13 cellular contexts compared by ENCODE assay signal in genomic region chr10:127195041-127195506, GRCh38. TPM values are rescaled to one million over a fixed set of nuclear protein-coding genes. Genes with fewer than 3 reads are reported as not detected.
DNase-seq lines count a peak whose midpoint lies in the region; ATAC-seq and TF ChIP-seq lines count a peak whose summit lies in the region.
"Had no signal": no experiment of that assay in that cellular context is flagged by ENCODE, and none has a peak within 500 bp of the region (broad histone marks: within the 10 kb centered on the region; RNA-seq: fewer than 3 reads in every experiment).

No MANE protein-coding gene starts in this region.

- TF ChIP-seq EP300 in neural cell (conservative IDR thresholded peaks at IDR 0.05; ENCODE audit: poor library complexity, severe bottlenecking), result no peak

- no peak for TF ChIP-seq CTCF in foreskin fibroblast (IDR thresholded peaks at IDR 0.05; ENCODE audit: low read depth, low read length)
- TF ChIP-seq CTCF in neural cell (IDR thresholded peaks at IDR 0.05; ENCODE audit: poor library complexity, severe bottlenecking), result no peak

- peak overlapping the region; percentile 50 for H3K4me2 ChIP-seq in neural cell (ENCODE audit: low read length)

- ATAC-seq in activated T-cell treated with anti-CD3 and anti-CD28 coated beads, Interleukin-2, amount 50 U/mL, for 4 hours, result no peak
- ATAC-seq: stimulated activated naive B cell treated with anti-CD40 and anti-IgM and Interleukin-4, amounts not matched to agents 10 μg/mL and 1 μg/mL and 100 μg/mL, for 72 hours had no signal

- no peak overlapping the region for H3K4me3 Mint-ChIP-seq in activated T-cell treated with anti-CD3 and anti-CD28 coated beads, Interleukin-2, amount 50 U/mL, for 4 hours
- H3K4me3 Mint-ChIP-seq in activated naive CD4-positive, alpha-beta T cell treated with anti-CD3 and anti-CD28 coated beads, Interleukin-2, amount 10 ng/mL, durations not matched to agents 7 days and 5 days, result no peak overlapping the region
- H3K4me3 Mint-ChIP-seq: CD4-positive, alpha-beta T cell; stimulated activated naive B cell treated with anti-CD40 and anti-IgM and Interleukin-4, amounts not matched to agents 10 μg/mL and 1 μg/mL and 100 μg/mL, for 72 hours had no signal

- H3K36me3 ChIP-seq in neural cell (ENCODE audit: insufficient read depth, low read length), result no peaks in the 10 kb centered on the region

- in situ Hi-C loops in ACHN (cut with HindIII; ENCODE audit: low pct_ligation_motif_present, low pct_unique_long_range_greater_than_20kb, low sequenced_read_pairs), result no loop called here

- peaks cover 2% of the 10 kb centered on the region for H3K4me1 Mint-ChIP-seq in activated T-cell treated with anti-CD3 and anti-CD28 coated beads, Interleukin-2, amount 50 U/mL, for 4 hours (ENCODE audit: low read depth)
- H3K4me1 Mint-ChIP-seq in activated naive CD4-positive, alpha-beta T cell treated with anti-CD3 and anti-CD28 coated beads, Interleukin-2, amount 10 ng/mL, durations not matched to agents 7 days and 5 days, result no peaks in the 10 kb centered on the region
- H3K4me1 Mint-ChIP-seq: stimulated activated naive B cell treated with anti-CD40 and anti-IgM and Interleukin-4, amounts not matched to agents 10 μg/mL and 1 μg/mL and 100 μg/mL, for 72 hours had no signal

- peaks cover 44% of the 10 kb centered on the region for H3K27me3 ChIP-seq in neural cell (ENCODE audit: insufficient read depth, low read depth, low read length)

- H3K9me2 ChIP-seq in neural cell (ENCODE audit: insufficient read depth, low read length), result no peaks in the 10 kb centered on the region

- no peaks in the 10 kb centered on the region for H3F3A ChIP-seq in neural cell (ENCODE audit: insufficient read depth, low read length, poor library complexity, severe bottlenecking)

- H3K4me3 ChIP-seq in foreskin fibroblast (ENCODE audit: low read depth in 1 of 2, low read length in 2 of 2) (peak overlapping the region; percentile 38 to 45), neural cell (ENCODE audit: low read length) (peak overlapping the region; percentile 86)
- H3K4me3 ChIP-seq: SK-N-MC had no signal

- no peak for TF ChIP-seq RAD21 in neural cell (conservative IDR thresholded peaks at IDR 0.05)

- DNase-seq in ACHN, result peak; percentile 8
- DNase-seq in M059J (ENCODE audit: low read depth), result peak; percentile 41
- peak in 1 of 2 donors; percentile 58 for DNase-seq in foreskin fibroblast
- no peak for DNase-seq in kidney glomerular epithelial cell (lab: John Stamatoyannopoulos, UW)
- no peak for DNase-seq in activated naive CD4-positive, alpha-beta T cell (lab: John Stamatoyannopoulos, UW)
- no peak for DNase-seq in activated T-cell treated with anti-CD3 and anti-CD28 coated beads, Interleukin-2, amount 50 U/mL, for 4 hours
- DNase-seq in activated naive CD4-positive, alpha-beta T cell treated with anti-CD3 and anti-CD28 coated beads, Interleukin-2, amount 10 ng/mL, durations not matched to agents 7 days and 5 days, result no peak
- DNase-seq: CD4-positive, alpha-beta T cell; effector CD8-positive, alpha-beta T cell; NCI-H1694; stimulated activated naive B cell treated with anti-CD40 and anti-IgM and Interleukin-4, amounts not matched to agents 10 μg/mL and 1 μg/mL and 100 μg/mL, for 72 hours had no signal

- H3K27me3 Mint-ChIP-seq in activated T-cell treated with anti-CD3 and anti-CD28 coated beads, Interleukin-2, amount 50 U/mL, for 4 hours (ENCODE audit: low read depth), result peaks cover 29% of the 10 kb centered on the region
- peaks cover 36% of the 10 kb centered on the region for H3K27me3 Mint-ChIP-seq in activated naive CD4-positive, alpha-beta T cell treated with anti-CD3 and anti-CD28 coated beads, Interleukin-2, amount 10 ng/mL, durations not matched to agents 7 days and 5 days

- H3K9me3 Mint-ChIP-seq in activated T-cell treated with anti-CD3 and anti-CD28 coated beads, Interleukin-2, amount 50 U/mL, for 4 hours, result no peaks in the 10 kb centered on the region
- no peaks in the 10 kb centered on the region for H3K9me3 Mint-ChIP-seq in activated naive CD4-positive, alpha-beta T cell treated with anti-CD3 and anti-CD28 coated beads, Interleukin-2, amount 10 ng/mL, durations not matched to agents 7 days and 5 days
- H3K9me3 Mint-ChIP-seq: CD4-positive, alpha-beta T cell; stimulated activated naive B cell treated with anti-CD40 and anti-IgM and Interleukin-4, amounts not matched to agents 10 μg/mL and 1 μg/mL and 100 μg/mL, for 72 hours had no signal

- no peaks in the 10 kb centered on the region for H3K79me2 ChIP-seq in neural cell (replicated peaks; ENCODE audit: insufficient read depth, low read length)

- peak overlapping the region; percentile 64 for H3K9ac ChIP-seq in neural cell (ENCODE audit: low read length)

- no peaks in the 10 kb centered on the region for H3K36me3 Mint-ChIP-seq in activated T-cell treated with anti-CD3 and anti-CD28 coated beads, Interleukin-2, amount 50 U/mL, for 4 hours (ENCODE audit: insufficient read depth)
- no peaks in the 10 kb centered on the region for H3K36me3 Mint-ChIP-seq in activated naive CD4-positive, alpha-beta T cell treated with anti-CD3 and anti-CD28 coated beads, Interleukin-2, amount 10 ng/mL, durations not matched to agents 7 days and 5 days
- H3K36me3 Mint-ChIP-seq: stimulated activated naive B cell treated with anti-CD40 and anti-IgM and Interleukin-4, amounts not matched to agents 10 μg/mL and 1 μg/mL and 100 μg/mL, for 72 hours had no signal

- CTCF ChIA-PET in activated naive CD4-positive, alpha-beta T cell treated with anti-CD3 and anti-CD28 coated beads, Interleukin-2, amount 10 ng/mL, durations not matched to agents 7 days and 5 days (lab: Charles Lee), result no interaction called here

- H3K27ac Mint-ChIP-seq in activated naive CD4-positive, alpha-beta T cell treated with anti-CD3 and anti-CD28 coated beads, Interleukin-2, amount 10 ng/mL, durations not matched to agents 7 days and 5 days, result no peak overlapping the region
- H3K27ac Mint-ChIP-seq: CD4-positive, alpha-beta T cell; stimulated activated naive B cell treated with anti-CD40 and anti-IgM and Interleukin-4, amounts not matched to agents 10 μg/mL and 1 μg/mL and 100 μg/mL, for 72 hours had no signal

- no peak overlapping the region for H2AFZ ChIP-seq in neural cell (ENCODE audit: low read depth, low read length)

- H3K27ac ChIP-seq in neural cell (ENCODE audit: low read length), result no peak overlapping the region
- H3K27ac ChIP-seq: SK-N-MC had no signal

- no peaks in the 10 kb centered on the region for H3K9me3 ChIP-seq in neural cell (ENCODE audit: low read length)

- H4K20me1 ChIP-seq in neural cell (ENCODE audit: insufficient read depth), result no peaks in the 10 kb centered on the region

TF ChIP-seq in neural cell, 6 proteins besides CTCF, POLR2A, EP300 and RAD21:
- no peak for TF ChIP-seq EZH2 (IDR thresholded peaks at IDR 0.05; ENCODE audit: borderline replicate concordance, insufficient read depth, low read length, poor library complexity, severe bottlenecking)
- TF ChIP-seq POLR2AphosphoS5 (IDR thresholded peaks at IDR 0.05), result no peak
- no peak for TF ChIP-seq REST (IDR thresholded peaks at IDR 0.05; ENCODE audit: borderline replicate concordance)
- TF ChIP-seq SMC3 (conservative IDR thresholded peaks at IDR 0.05; ENCODE audit: poor library complexity), result no peak
- no peak for TF ChIP-seq MXI1 (conservative IDR thresholded peaks at IDR 0.05; ENCODE audit: poor library complexity, severe bottlenecking)
- TF ChIP-seq TAF1 (IDR thresholded peaks at IDR 0.05; ENCODE audit: low read depth), result no peak
TF ChIP-seq in neural cell: peak in this region for 0.

RNA-seq across cellular contexts. Expression of gene INSYN2A, which starts 1.3 kb away (rescaled TPM):
- 0.10 and 0.79 TPM in 2 replicates for total RNA-seq in M059J (2014; rRNA removed; shearing (Covaris generic))
- polyA plus RNA-seq in neural cell, result 3.7 and 4.2 TPM in 2 replicates
- polyA minus RNA-seq in neural cell, result 8.3 and 8.7 TPM in 2 replicates
- not detected for total RNA-seq in activated T-cell treated with anti-CD3 and anti-CD28 coated beads, Interleukin-2, amount 50 U/mL, for 4 hours
- total RNA-seq: CD4-positive, alpha-beta T cell had no signal

Comparison
In these comparisons a context has a peak if more than half of its experiments do, and no peak if none do; other contexts are left out.
1. DNase-seq: peak in ACHN (single experiment) and M059J (single experiment); none in kidney glomerular epithelial cell (single experiment), activated naive CD4-positive, alpha-beta T cell (0 of 4), activated T-cell treated with anti-CD3 and anti-CD28 coated beads, Interleukin-2, amount 50 U/mL, for 4 hours (single experiment) and activated naive CD4-positive, alpha-beta T cell treated with anti-CD3 and anti-CD28 coated beads, Interleukin-2, amount 10 ng/mL, durations not matched to agents 7 days and 5 days (single experiment).